ENCODE assay signal across 18 cellular contexts in the genomic region with DNA sequence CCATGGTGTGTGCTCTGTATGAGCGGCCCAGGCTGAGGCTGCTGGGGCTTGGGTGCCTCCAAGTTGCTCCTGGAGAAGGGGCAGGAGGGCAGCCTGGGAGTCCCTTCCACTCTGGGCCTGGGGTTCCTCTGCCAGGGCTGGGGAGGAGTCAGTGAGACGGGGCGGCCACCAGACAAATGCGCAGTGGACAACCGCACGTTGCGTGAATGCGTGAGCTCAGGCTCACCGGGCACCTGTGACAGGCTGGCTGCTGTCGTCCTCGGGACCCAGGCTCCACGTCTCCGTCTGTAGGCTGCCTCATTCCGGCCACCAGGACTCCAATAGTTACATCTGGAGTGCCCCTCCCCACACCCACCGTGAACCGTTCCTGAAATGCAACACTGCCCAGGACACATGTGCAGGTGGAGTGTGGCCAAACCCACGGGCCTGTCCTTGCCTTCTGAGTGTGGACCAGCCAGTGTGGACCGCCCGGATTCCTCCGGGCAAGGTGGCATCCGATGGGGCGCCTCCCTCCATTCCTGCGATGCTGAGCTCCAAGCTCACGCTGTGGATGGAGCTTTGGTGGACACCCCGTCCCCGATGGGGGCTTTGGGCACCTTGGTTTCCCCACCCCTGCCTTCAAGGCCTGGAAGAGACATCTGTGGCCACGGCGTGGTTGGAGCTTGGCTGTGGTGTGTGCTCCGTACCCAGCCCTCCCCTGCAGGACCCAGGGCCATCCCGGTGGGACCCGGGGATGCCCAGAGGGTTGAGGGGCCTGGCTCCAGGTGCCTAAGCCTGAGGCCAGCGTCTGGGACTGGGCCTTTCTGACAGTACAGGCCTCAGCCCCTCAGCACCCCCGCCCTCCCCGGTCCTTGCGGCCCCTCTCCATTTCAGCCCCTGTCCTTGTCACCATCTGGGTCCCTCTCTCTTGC.
"Had no signal": no experiment of that assay in that cellular context is flagged by ENCODE, and none has a peak within 500 bp of the region (broad histone marks: within the 10 kb centered on the region; RNA-seq: fewer than 3 reads in every experiment).

No MANE protein-coding gene starts in this region.

- H3K4me3 ChIP-seq: adrenal gland, ovary, sigmoid colon, upper lobe of right lung had no signal

- H3K27ac Mint-ChIP-seq: activated naive CD4-positive, alpha-beta T cell treated with anti-CD3 and anti-CD28 coated beads, Interleukin-2, amount 50 U/mL, for 72 hours had no signal

- DNase-seq: activated CD4-positive, alpha-beta T cell treated with anti-CD3 and anti-CD28 coated beads, Interleukin-2, amount 50 U/mL, for 1 hour; activated CD4-positive, CD25-positive, alpha-beta regulatory T cell treated with anti-CD3 and anti-CD28 coated beads, Interleukin-2, amount 50 U/mL, for 72 hours; activated CD8-positive, alpha-beta memory T cell treated with anti-CD3 and anti-CD28 coated beads, Interleukin-2, amount 50 U/mL, for 48 hours; activated effector memory CD4-positive, alpha-beta T cell treated with Interleukin-2 at 50 U/mL for 16 hours; activated T-cell treated with anti-CD3 and anti-CD28 coated beads, Interleukin-2, amount 50 U/mL, for 48 hours; adrenal gland; dermis blood vessel endothelial cell; effector memory CD8-positive, alpha-beta T cell; midbrain; sigmoid colon; stimulated activated CD4-positive, alpha-beta T cell treated with anti-CD3 and anti-CD28 coated beads, Interleukin-4, amount 100 ng/mL, for 4 hours; stimulated activated naive B cell treated with anti-CD40 and anti-IgM and Interleukin-4, amounts not matched to agents 10 μg/mL and 1 μg/mL and 100 μg/mL, for 72 hours; T-helper 2 cell had no signal

- H3K27ac ChIP-seq: adrenal gland, ovary, sigmoid colon, upper lobe of right lung, VCaP had no signal

- ATAC-seq: activated naive CD4-positive, alpha-beta T cell treated with anti-CD3 and anti-CD28 coated beads, Interleukin-2, amount 50 U/mL, for 72 hours; effector memory CD8-positive, alpha-beta T cell; upper lobe of right lung had no signal

- H3K9me3 Mint-ChIP-seq: activated naive CD4-positive, alpha-beta T cell treated with anti-CD3 and anti-CD28 coated beads, Interleukin-2, amount 50 U/mL, for 72 hours; effector memory CD8-positive, alpha-beta T cell; neural crest cell; stimulated activated naive B cell treated with anti-CD40 and anti-IgM and Interleukin-4, amounts not matched to agents 10 μg/mL and 1 μg/mL and 100 μg/mL, for 72 hours had no signal

- H3K27me3 ChIP-seq: adrenal gland, ovary, sigmoid colon, upper lobe of right lung had no signal

- H3K4me3 Mint-ChIP-seq: neural crest cell had no signal

- H3K4me1 ChIP-seq: adrenal gland had no signal

- H3K36me3 Mint-ChIP-seq: activated naive CD4-positive, alpha-beta T cell treated with anti-CD3 and anti-CD28 coated beads, Interleukin-2, amount 50 U/mL, for 72 hours; stimulated activated naive B cell treated with anti-CD40 and anti-IgM and Interleukin-4, amounts not matched to agents 10 μg/mL and 1 μg/mL and 100 μg/mL, for 72 hours had no signal

- H3K36me3 ChIP-seq: adrenal gland, ovary, sigmoid colon, upper lobe of right lung had no signal

- H3K9me3 ChIP-seq: adrenal gland, ovary, sigmoid colon, upper lobe of right lung had no signal
